1 cellular context compared by ENCODE assay signal in genomic region chr12:64660237-64661018, GRCh38.
TF ChIP-seq lines count a peak whose summit lies in the region.

No MANE protein-coding gene starts in this region.

TF ChIP-seq in GM12878, 131 proteins besides CTCF, POLR2A, EP300 and RAD21 (continued from another document and continues in another):
- TF ChIP-seq SKIL (IDR thresholded peaks at IDR 0.05; ENCODE audit: low read depth, poor library complexity, severe bottlenecking) (peak; percentile 50), ZBED1 (IDR thresholded peaks at IDR 0.05; ENCODE audit: borderline replicate concordance) (no peak), NBN (IDR thresholded peaks at IDR 0.05) (peak; percentile 19; the same call in 1 of the 2 replicates), SREBF1 (IDR thresholded peaks at IDR 0.05; ENCODE audit: low read length) (no peak), SMC3 (IDR thresholded peaks at IDR 0.05; ENCODE audit: borderline replicate concordance, low read length) (no peak), ZBTB33 (IDR thresholded peaks at IDR 0.05) (no peak), ZNF217 (IDR thresholded peaks at IDR 0.05) (no peak), ETV6 (conservative IDR thresholded peaks at IDR 0.05 in 1 of 2, IDR thresholded peaks at IDR 0.05 in 1 of 2; ENCODE audit: borderline replicate concordance in 1 of 2, low read depth in 1 of 2) (no peak), SMAD5 (IDR thresholded peaks at IDR 0.05; ENCODE audit: low read depth) (no peak), TARDBP (IDR thresholded peaks at IDR 0.05; ENCODE audit: borderline replicate concordance) (no peak), SP1 (IDR thresholded peaks at IDR 0.05; ENCODE audit: low read depth, low read length) (no peak), EGR1 (IDR thresholded peaks at IDR 0.05; ENCODE audit: borderline replicate concordance in 1 of 2, low read depth in 2 of 2, low read length in 2 of 2) (no peak), PAX5 (IDR thresholded peaks at IDR 0.05; ENCODE audit: borderline replicate concordance, low read depth, low read length) (no peak), ZBTB11 (CRISPR knock-in tag; IDR thresholded peaks at IDR 0.05) (no peak), SMAD1 (IDR thresholded peaks at IDR 0.05; ENCODE audit: low read depth, partially characterized antibody) (no peak), ZZZ3 (IDR thresholded peaks at IDR 0.05; ENCODE audit: control insufficient read depth, insufficient read length, low read depth) (no peak), SMARCA5 (IDR thresholded peaks at IDR 0.05) (no peak), NFYA (IDR thresholded peaks at IDR 0.05; ENCODE audit: borderline replicate concordance, low read depth, low read length) (no peak), KLF5 (IDR thresholded peaks at IDR 0.05; ENCODE audit: partially characterized antibody) (no peak), TCF7 (IDR thresholded peaks at IDR 0.05; ENCODE audit: borderline replicate concordance) (peak; percentile 93), USF2 (IDR thresholded peaks at IDR 0.05; ENCODE audit: borderline replicate concordance, low read depth, low read length) (no peak), BCLAF1 (IDR thresholded peaks at IDR 0.05) (no peak)
- TF ChIP-seq, protein P1, sequence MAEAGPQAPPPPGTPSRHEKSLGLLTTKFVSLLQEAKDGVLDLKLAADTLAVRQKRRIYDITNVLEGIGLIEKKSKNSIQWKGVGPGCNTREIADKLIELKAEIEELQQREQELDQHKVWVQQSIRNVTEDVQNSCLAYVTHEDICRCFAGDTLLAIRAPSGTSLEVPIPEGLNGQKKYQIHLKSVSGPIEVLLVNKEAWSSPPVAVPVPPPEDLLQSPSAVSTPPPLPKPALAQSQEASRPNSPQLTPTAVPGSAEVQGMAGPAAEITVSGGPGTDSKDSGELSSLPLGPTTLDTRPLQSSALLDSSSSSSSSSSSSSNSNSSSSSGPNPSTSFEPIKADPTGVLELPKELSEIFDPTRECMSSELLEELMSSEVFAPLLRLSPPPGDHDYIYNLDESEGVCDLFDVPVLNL (IDR thresholded peaks at IDR 0.05; ENCODE audit: low read depth, low read length) = no peak
- TF ChIP-seq, protein P2, sequence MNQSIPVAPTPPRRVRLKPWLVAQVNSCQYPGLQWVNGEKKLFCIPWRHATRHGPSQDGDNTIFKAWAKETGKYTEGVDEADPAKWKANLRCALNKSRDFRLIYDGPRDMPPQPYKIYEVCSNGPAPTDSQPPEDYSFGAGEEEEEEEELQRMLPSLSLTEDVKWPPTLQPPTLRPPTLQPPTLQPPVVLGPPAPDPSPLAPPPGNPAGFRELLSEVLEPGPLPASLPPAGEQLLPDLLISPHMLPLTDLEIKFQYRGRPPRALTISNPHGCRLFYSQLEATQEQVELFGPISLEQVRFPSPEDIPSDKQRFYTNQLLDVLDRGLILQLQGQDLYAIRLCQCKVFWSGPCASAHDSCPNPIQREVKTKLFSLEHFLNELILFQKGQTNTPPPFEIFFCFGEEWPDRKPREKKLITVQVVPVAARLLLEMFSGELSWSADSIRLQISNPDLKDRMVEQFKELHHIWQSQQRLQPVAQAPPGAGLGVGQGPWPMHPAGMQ (IDR thresholded peaks at IDR 0.05; ENCODE audit: borderline replicate concordance) = no peak
- TF ChIP-seq, protein P3, sequence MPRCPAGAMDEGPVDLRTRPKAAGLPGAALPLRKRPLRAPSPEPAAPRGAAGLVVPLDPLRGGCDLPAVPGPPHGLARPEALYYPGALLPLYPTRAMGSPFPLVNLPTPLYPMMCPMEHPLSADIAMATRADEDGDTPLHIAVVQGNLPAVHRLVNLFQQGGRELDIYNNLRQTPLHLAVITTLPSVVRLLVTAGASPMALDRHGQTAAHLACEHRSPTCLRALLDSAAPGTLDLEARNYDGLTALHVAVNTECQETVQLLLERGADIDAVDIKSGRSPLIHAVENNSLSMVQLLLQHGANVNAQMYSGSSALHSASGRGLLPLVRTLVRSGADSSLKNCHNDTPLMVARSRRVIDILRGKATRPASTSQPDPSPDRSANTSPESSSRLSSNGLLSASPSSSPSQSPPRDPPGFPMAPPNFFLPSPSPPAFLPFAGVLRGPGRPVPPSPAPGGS (IDR thresholded peaks at IDR 0.05; ENCODE audit: borderline replicate concordance, insufficient read depth, low read depth, low read length, poor library complexity, severe bottlenecking) = no peak
- TF ChIP-seq, protein P4, sequence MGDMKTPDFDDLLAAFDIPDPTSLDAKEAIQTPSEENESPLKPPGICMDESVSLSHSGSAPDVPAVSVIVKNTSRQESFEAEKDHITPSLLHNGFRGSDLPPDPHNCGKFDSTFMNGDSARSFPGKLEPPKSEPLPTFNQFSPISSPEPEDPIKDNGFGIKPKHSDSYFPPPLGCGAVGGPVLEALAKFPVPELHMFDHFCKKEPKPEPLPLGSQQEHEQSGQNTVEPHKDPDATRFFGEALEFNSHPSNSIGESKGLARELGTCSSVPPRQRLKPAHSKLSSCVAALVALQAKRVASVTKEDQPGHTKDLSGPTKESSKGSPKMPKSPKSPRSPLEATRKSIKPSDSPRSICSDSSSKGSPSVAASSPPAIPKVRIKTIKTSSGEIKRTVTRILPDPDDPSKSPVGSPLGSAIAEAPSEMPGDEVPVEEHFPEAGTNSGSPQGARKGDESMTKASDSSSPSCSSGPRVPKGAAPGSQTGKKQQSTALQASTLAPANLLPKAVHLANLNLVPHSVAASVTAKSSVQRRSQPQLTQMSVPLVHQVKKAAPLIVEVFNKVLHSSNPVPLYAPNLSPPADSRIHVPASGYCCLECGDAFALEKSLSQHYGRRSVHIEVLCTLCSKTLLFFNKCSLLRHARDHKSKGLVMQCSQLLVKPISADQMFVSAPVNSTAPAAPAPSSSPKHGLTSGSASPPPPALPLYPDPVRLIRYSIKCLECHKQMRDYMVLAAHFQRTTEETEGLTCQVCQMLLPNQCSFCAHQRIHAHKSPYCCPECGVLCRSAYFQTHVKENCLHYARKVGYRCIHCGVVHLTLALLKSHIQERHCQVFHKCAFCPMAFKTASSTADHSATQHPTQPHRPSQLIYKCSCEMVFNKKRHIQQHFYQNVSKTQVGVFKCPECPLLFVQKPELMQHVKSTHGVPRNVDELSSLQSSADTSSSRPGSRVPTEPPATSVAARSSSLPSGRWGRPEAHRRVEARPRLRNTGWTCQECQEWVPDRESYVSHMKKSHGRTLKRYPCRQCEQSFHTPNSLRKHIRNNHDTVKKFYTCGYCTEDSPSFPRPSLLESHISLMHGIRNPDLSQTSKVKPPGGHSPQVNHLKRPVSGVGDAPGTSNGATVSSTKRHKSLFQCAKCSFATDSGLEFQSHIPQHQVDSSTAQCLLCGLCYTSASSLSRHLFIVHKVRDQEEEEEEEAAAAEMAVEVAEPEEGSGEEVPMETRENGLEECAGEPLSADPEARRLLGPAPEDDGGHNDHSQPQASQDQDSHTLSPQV (IDR thresholded peaks at IDR 0.05) = no peak
- TF ChIP-seq, protein P5, sequence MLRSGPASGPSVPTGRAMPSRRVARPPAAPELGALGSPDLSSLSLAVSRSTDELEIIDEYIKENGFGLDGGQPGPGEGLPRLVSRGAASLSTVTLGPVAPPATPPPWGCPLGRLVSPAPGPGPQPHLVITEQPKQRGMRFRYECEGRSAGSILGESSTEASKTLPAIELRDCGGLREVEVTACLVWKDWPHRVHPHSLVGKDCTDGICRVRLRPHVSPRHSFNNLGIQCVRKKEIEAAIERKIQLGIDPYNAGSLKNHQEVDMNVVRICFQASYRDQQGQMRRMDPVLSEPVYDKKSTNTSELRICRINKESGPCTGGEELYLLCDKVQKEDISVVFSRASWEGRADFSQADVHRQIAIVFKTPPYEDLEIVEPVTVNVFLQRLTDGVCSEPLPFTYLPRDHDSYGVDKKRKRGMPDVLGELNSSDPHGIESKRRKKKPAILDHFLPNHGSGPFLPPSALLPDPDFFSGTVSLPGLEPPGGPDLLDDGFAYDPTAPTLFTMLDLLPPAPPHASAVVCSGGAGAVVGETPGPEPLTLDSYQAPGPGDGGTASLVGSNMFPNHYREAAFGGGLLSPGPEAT (IDR thresholded peaks at IDR 0.05; ENCODE audit: low read depth) = peak; percentile 93
- TF ChIP-seq, protein P6, sequence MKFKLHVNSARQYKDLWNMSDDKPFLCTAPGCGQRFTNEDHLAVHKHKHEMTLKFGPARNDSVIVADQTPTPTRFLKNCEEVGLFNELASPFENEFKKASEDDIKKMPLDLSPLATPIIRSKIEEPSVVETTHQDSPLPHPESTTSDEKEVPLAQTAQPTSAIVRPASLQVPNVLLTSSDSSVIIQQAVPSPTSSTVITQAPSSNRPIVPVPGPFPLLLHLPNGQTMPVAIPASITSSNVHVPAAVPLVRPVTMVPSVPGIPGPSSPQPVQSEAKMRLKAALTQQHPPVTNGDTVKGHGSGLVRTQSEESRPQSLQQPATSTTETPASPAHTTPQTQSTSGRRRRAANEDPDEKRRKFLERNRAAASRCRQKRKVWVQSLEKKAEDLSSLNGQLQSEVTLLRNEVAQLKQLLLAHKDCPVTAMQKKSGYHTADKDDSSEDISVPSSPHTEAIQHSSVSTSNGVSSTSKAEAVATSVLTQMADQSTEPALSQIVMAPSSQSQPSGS (IDR thresholded peaks at IDR 0.05; ENCODE audit: low read length) = peak; percentile 84
